Comparison of ENCODE assay signal across 32 cellular contexts in genomic region chr3:81638480-81638879, GRCh38.
"Had no signal": no experiment of that assay in that cellular context is flagged by ENCODE, and none has a peak within 500 bp of the region (broad histone marks: within the 10 kb centered on the region; RNA-seq: fewer than 3 reads in every experiment).

No MANE protein-coding gene starts in this region.

- H3K27ac ChIP-seq: neural progenitor cell, ovary, parathyroid adenoma, psoas muscle, skin epidermis, spleen, suprapubic skin, testis, tibial artery, transverse colon, vagina had no signal

- FAIRE-seq: urothelium cell line had no signal

- H3K9ac ChIP-seq: neural progenitor cell, parathyroid adenoma had no signal

- H3K4me2 ChIP-seq: neural progenitor cell, smooth muscle cell had no signal

- H3K27ac Mint-ChIP-seq: naive thymus-derived CD4-positive, alpha-beta T cell; natural killer cell; nephron; neural progenitor cell; progenitor cell of endocrine pancreas; stimulated activated memory B cell treated with anti-CD40 and anti-IgM and Interleukin-4, amounts not matched to agents 10 μg/mL and 1 μg/mL and 100 μg/mL, for 72 hours; stimulated activated naive CD8-positive, alpha-beta T cell treated with anti-CD3 and anti-CD28 coated beads, Interleukin-15, amount 100 ng/mL, for 72 hours; type B pancreatic cell had no signal

- H3K4me3 Mint-ChIP-seq: naive thymus-derived CD4-positive, alpha-beta T cell; natural killer cell; nephron; neural progenitor cell; stimulated activated memory B cell treated with anti-CD40 and anti-IgM and Interleukin-4, amounts not matched to agents 10 μg/mL and 1 μg/mL and 100 μg/mL, for 72 hours; stimulated activated naive CD8-positive, alpha-beta T cell treated with anti-CD3 and anti-CD28 coated beads, Interleukin-15, amount 100 ng/mL, for 72 hours; type B pancreatic cell had no signal

- H2AFZ ChIP-seq: neural progenitor cell, parathyroid adenoma had no signal

- H3K36me3 ChIP-seq: neural progenitor cell, ovary, suprapubic skin, transverse colon, vagina had no signal

- ATAC-seq: naive thymus-derived CD4-positive, alpha-beta T cell; natural killer cell; psoas muscle; right cardiac atrium; sciatic nerve; stimulated activated memory B cell treated with anti-CD40 and anti-IgM and Interleukin-4, amounts not matched to agents 10 μg/mL and 1 μg/mL and 100 μg/mL, for 72 hours; stimulated activated naive CD8-positive, alpha-beta T cell treated with anti-CD3 and anti-CD28 coated beads, Interleukin-15, amount 100 ng/mL, for 72 hours; stimulated activated naive CD8-positive, alpha-beta T cell treated with anti-CD3 and anti-CD28 coated beads, Interleukin-15, Interleukin-2, amounts not matched to agents 100 U/mL and 50 U/mL, for 24 hours had no signal

- DNase-seq: naive thymus-derived CD4-positive, alpha-beta T cell; natural killer cell; occipital lobe; ovary; posterior cingulate gyrus; psoas muscle; right cardiac atrium; spleen; stimulated activated CD4-positive, alpha-beta T cell treated with anti-CD3 and anti-CD28 coated beads, Interleukin-12 subunit alpha, Interleukin-12 subunit beta, amount 100 ng/mL, for 4 hours; stimulated activated CD4-positive, alpha-beta T cell treated with anti-CD3 and anti-CD28 coated beads, Interleukin-1b, Interleukin-23, amount 100 ng/mL, for 48 hours; stimulated activated CD4-positive, alpha-beta T cell treated with anti-CD3 and anti-CD28 coated beads, Interleukin-4, amount 100 ng/mL, for 1 hour; stimulated activated CD4-positive, alpha-beta T cell treated with anti-CD3 and anti-CD28 coated beads, Interleukin-4, amount 100 ng/mL, for 4 hours; stimulated activated CD8-positive, alpha-beta memory T cell treated with anti-CD3 and anti-CD28 coated beads, Interleukin-4, amount 100 ng/mL, for 48 hours; stimulated activated naive CD4-positive, alpha-beta T cell; stimulated activated naive CD8-positive, alpha-beta T cell treated with anti-CD3 and anti-CD28 coated beads, Interleukin-15, amount 100 ng/mL, for 72 hours; stimulated activated naive CD8-positive, alpha-beta T cell treated with anti-CD3 and anti-CD28 coated beads, Interleukin-15, Interleukin-2, amounts not matched to agents 100 U/mL and 50 U/mL, for 24 hours; substantia nigra; testis; tibial artery; transverse colon had no signal

- H3K79me2 ChIP-seq: parathyroid adenoma had no signal

- H3K9me3 Mint-ChIP-seq: natural killer cell; nephron; neural progenitor cell; stimulated activated memory B cell treated with anti-CD40 and anti-IgM and Interleukin-4, amounts not matched to agents 10 μg/mL and 1 μg/mL and 100 μg/mL, for 72 hours; type B pancreatic cell had no signal

- H3K4me1 ChIP-seq: neural progenitor cell, parathyroid adenoma, psoas muscle, spleen, suprapubic skin, testis, tibial artery, transverse colon, vagina had no signal

- H3K27me3 ChIP-seq: neural progenitor cell, ovary, spleen, suprapubic skin, testis, tibial artery, transverse colon, vagina had no signal

- H3K4me3 ChIP-seq: neural progenitor cell, ovary, psoas muscle, skin epidermis, smooth muscle cell, spleen, suprapubic skin, testis, tibial artery, transverse colon, vagina had no signal

- H3K27me3 Mint-ChIP-seq: naive thymus-derived CD4-positive, alpha-beta T cell; progenitor cell of endocrine pancreas; stimulated activated memory B cell treated with anti-CD40 and anti-IgM and Interleukin-4, amounts not matched to agents 10 μg/mL and 1 μg/mL and 100 μg/mL, for 72 hours; stimulated activated naive CD8-positive, alpha-beta T cell treated with anti-CD3 and anti-CD28 coated beads, Interleukin-15, amount 100 ng/mL, for 72 hours; type B pancreatic cell had no signal

- H3K4me1 Mint-ChIP-seq: naive thymus-derived CD4-positive, alpha-beta T cell; natural killer cell; nephron; neural progenitor cell; stimulated activated memory B cell treated with anti-CD40 and anti-IgM and Interleukin-4, amounts not matched to agents 10 μg/mL and 1 μg/mL and 100 μg/mL, for 72 hours; stimulated activated naive CD8-positive, alpha-beta T cell treated with anti-CD3 and anti-CD28 coated beads, Interleukin-15, amount 100 ng/mL, for 72 hours had no signal

- H3K36me3 Mint-ChIP-seq: natural killer cell, neural progenitor cell, type B pancreatic cell had no signal

- H3K9me3 ChIP-seq: ovary, psoas muscle, spleen, suprapubic skin, testis, tibial artery, transverse colon, vagina had no signal
